1 cellular context compared by ENCODE assay signal in the genomic region with DNA sequence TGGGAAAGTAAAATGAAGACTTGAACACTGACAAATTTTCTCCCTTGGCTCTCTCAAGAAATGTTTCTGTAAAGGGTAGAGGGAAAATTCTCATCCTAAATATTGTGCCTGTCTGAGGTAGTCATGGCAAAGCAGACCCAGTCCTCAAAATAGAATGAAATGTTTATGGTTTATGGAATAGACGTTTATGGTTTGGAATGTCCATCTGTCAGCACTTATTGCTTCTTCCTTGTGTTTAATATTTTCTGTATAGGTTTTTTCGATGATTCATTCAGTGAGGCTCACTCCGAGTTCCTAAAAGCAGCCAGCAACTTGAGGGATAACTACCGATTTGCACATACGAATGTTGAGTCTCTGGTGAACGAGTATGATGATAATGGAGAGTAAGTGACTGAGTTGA.
A peak's percentile ranks its signal among the peaks of the same experiment; 100 is the strongest.
TF ChIP-seq lines count a peak whose summit lies in the region.

No MANE protein-coding gene starts in this region.

TF ChIP-seq in IMR-90, 13 proteins besides CTCF, POLR2A, EP300 and RAD21:
- TF ChIP-seq MAZ (IDR thresholded peaks at IDR 0.05; ENCODE audit: borderline replicate concordance, low read depth, low read length) (no peak), SMC3 (IDR thresholded peaks at IDR 0.05; ENCODE audit: low read depth, low read length) (no peak), BHLHE40 (IDR thresholded peaks at IDR 0.05; ENCODE audit: low read depth, low read length) (no peak), MAFK (IDR thresholded peaks at IDR 0.05; ENCODE audit: low read depth, low read length) (peak; percentile 96)
